ENCODE assay signal across 8 cellular contexts in genomic region chr7:32495298-32496051, GRCh38. TPM values are rescaled to one million over a fixed set of nuclear protein-coding genes. Genes with fewer than 3 reads are reported as not detected.
DNase-seq lines count a peak whose midpoint lies in the region; ATAC-seq and TF ChIP-seq lines count a peak whose summit lies in the region.

Gene AVL9 (plus strand): TSS chr7:32495489. CDS start chr7:32495710, 221 bp downstream.

- peaks cover 6% of the 10 kb centered on the region for H3K4me1 ChIP-seq in Panc1 (ENCODE audit: control insufficient read depth, insufficient read depth, low read length)
- peaks cover 0 to 5% of the 10 kb centered on the region in 2 donors for H3K4me1 ChIP-seq in esophagus (ENCODE audit: control insufficient read depth in 2 of 2, insufficient read depth in 2 of 2, low read length in 1 of 2)
- H3K4me1 ChIP-seq in muscle layer of colon (ENCODE audit: insufficient read depth, low read length), result peaks cover 13% of the 10 kb centered on the region

- 0% methylated on average over 36 to 67 of the region's 67 CpGs for WGBS in esophagus, 2 donors

- peak; percentile 100 for DNase-seq in DMS53 (lab: John Stamatoyannopoulos, UW)
- DNase-seq in KG1 (lab: John Stamatoyannopoulos, UW), result peak; percentile 81
- peak; percentile 79 for DNase-seq in Panc1 (ENCODE audit: low read depth, low spot score)
- peak; percentile 99 for DNase-seq in activated T-cell treated with anti-CD3 and anti-CD28 coated beads, Interleukin-2, amount 50 U/mL, for 4 hours
- DNase-seq in stimulated activated CD8-positive, alpha-beta memory T cell treated with anti-CD3 and anti-CD28 coated beads, Interleukin-7, amount 100 ng/mL, for 1 hour (ENCODE audit: low read depth in 2 of 2), result peak; percentile 98

- H3K27me3 ChIP-seq in Panc1 (ENCODE audit: control insufficient read depth, insufficient read depth, low read length), result no peaks in the 10 kb centered on the region
- no peaks in the 10 kb centered on the region for H3K27me3 ChIP-seq in esophagus (ENCODE audit: control insufficient read depth in 1 of 2, insufficient read depth in 2 of 2, low read length in 2 of 2)
- no peaks in the 10 kb centered on the region for H3K27me3 ChIP-seq in muscle layer of colon (ENCODE audit: control insufficient read depth in 1 of 2, insufficient read depth in 2 of 2, low read length in 2 of 2)

- H3K4me3 ChIP-seq in Panc1 (ENCODE audit: low read depth in 2 of 2, low read length in 2 of 2) (peak within 1 kb of the TSS; percentile 79 to 98), esophagus (ENCODE audit: low read depth in 1 of 2, low read length in 2 of 2) (peak within 1 kb of the TSS; percentile 88 to 93), muscle layer of colon (ENCODE audit: low read depth in 1 of 2, low read length in 2 of 2) (peak within 1 kb of the TSS; percentile 77 to 88)

- intact Hi-C loops in Panc1 (cut with micrococcal nuclease; ENCODE audit: unreplicated experiment), result loop anchor here (10.0 kb wide), 2 partner anchors 69 to 169 kb away; no protein-coding TSS in a partner anchor

- no peaks in the 10 kb centered on the region for H3K9me3 Mint-ChIP-seq in activated T-cell treated with anti-CD3 and anti-CD28 coated beads, Interleukin-2, amount 50 U/mL, for 4 hours

- H3K9me3 ChIP-seq in Panc1 (ENCODE audit: control insufficient read depth, insufficient read depth, low read depth, low read length) (no peaks in the 10 kb centered on the region), esophagus (ENCODE audit: control insufficient read depth in 2 of 2, insufficient read depth in 1 of 2, low read depth in 1 of 2, low read length in 1 of 2) (no peaks in the 10 kb centered on the region), muscle layer of colon (ENCODE audit: low read length) (no peaks in the 10 kb centered on the region)

- in situ Hi-C loops in Panc1 (cut with HindIII; ENCODE audit: low pct_unique_long_range_greater_than_20kb, low sequenced_read_pairs), result no loop called here

- TF ChIP-seq CTCF in Panc1 (IDR thresholded peaks at IDR 0.05), result no peak

- H3K4me1 Mint-ChIP-seq in activated T-cell treated with anti-CD3 and anti-CD28 coated beads, Interleukin-2, amount 50 U/mL, for 4 hours (ENCODE audit: low read depth), result peaks cover 38% of the 10 kb centered on the region

- POLR2A ChIA-PET in Panc1 (lab: Charles Lee), result interaction anchor here (0.5 to 0.9 kb wide), 5 partner anchors 40 to 551 kb away, joined by 3 to 7 read pairs (median 4); no protein-coding TSS in a partner anchor

- peak; percentile 95 for ATAC-seq in GM21737 (IDR thresholded peaks at IDR 0.05; ENCODE audit: unreplicated experiment)
- ATAC-seq in Panc1, result peak; percentile 99
- ATAC-seq in activated T-cell treated with anti-CD3 and anti-CD28 coated beads, Interleukin-2, amount 50 U/mL, for 4 hours, result peak; percentile 97

- H3K36me3 ChIP-seq in Panc1 (ENCODE audit: control insufficient read depth, insufficient read depth, low read length), result no peaks in the 10 kb centered on the region; the same call in 1 of the 2 replicates
- no peaks in the 10 kb centered on the region for H3K36me3 ChIP-seq in esophagus (ENCODE audit: control insufficient read depth in 2 of 2, insufficient read depth in 2 of 2, low read length in 1 of 2)
- no peaks in the 10 kb centered on the region for H3K36me3 ChIP-seq in muscle layer of colon (ENCODE audit: insufficient read depth, low read length)

- CTCF ChIA-PET in Panc1 (lab: Charles Lee), result interaction anchor here (0.6 kb wide), 1 partner anchor 419 kb away, joined by 9 read pairs; no protein-coding TSS in a partner anchor

- no peaks in the 10 kb centered on the region for H3K27me3 Mint-ChIP-seq in activated T-cell treated with anti-CD3 and anti-CD28 coated beads, Interleukin-2, amount 50 U/mL, for 4 hours (ENCODE audit: low read depth)

- H3K9ac ChIP-seq in muscle layer of colon (ENCODE audit: low read length), result peak within 1 kb of the TSS; percentile 84

- peak within 1 kb of the TSS; percentile 92 for H3K4me3 Mint-ChIP-seq in activated T-cell treated with anti-CD3 and anti-CD28 coated beads, Interleukin-2, amount 50 U/mL, for 4 hours

- H3K36me3 Mint-ChIP-seq in activated T-cell treated with anti-CD3 and anti-CD28 coated beads, Interleukin-2, amount 50 U/mL, for 4 hours (ENCODE audit: insufficient read depth), result peaks cover 9% of the 10 kb centered on the region

- peak within 1 kb of the TSS; percentile 98 for H3K27ac ChIP-seq in Panc1 (ENCODE audit: low read length)
- H3K27ac ChIP-seq in esophagus (ENCODE audit: low read depth in 2 of 2, low read length in 1 of 2), result peak within 1 kb of the TSS; percentile 92 to 99
- H3K27ac ChIP-seq in muscle layer of colon (ENCODE audit: low read depth, low read length), result peak within 1 kb of the TSS; percentile 98

- BruUV-seq in Panc1 (replicated peaks; lab: Mats Ljungman, UMichigan), result no TSS peak

RNA-seq across cellular contexts. Expression of gene AVL9, which starts in this region (rescaled TPM):
- total RNA-seq in Panc1 (2021; ENCODE audit: unreplicated experiment), result 66.6 TPM
- polyA plus RNA-seq in Panc1 (2012; ENCODE audit: insufficient read length), result 22.3 TPM
- total RNA-seq in activated T-cell treated with anti-CD3 and anti-CD28 coated beads, Interleukin-2, amount 50 U/mL, for 4 hours, result 10 to 100 TPM; 51.0 to 59.3 (median 52.7) TPM
- polyA plus RNA-seq in esophagus, result 1 to 10 TPM; 8.8 to 9.2 TPM

Comparison
In these comparisons a context has a peak if more than half of its experiments do, and no peak if none do; other contexts are left out.
1. Peak in every context shown above with its lines: DNase-seq, ATAC-seq, H3K4me3 ChIP-seq and H3K27ac ChIP-seq.